Comparison of ENCODE assay signal across 22 cellular contexts in genomic region chr3:119825820-119826219, GRCh38. TPM values are rescaled to one million over a fixed set of nuclear protein-coding genes. Genes with fewer than 3 reads are reported as not detected.
DNase-seq lines count a peak whose midpoint lies in the region; ATAC-seq, FAIRE-seq and TF ChIP-seq lines count a peak whose summit lies in the region.
"Had no signal": no experiment of that assay in that cellular context is flagged by ENCODE, and none has a peak within 500 bp of the region (broad histone marks: within the 10 kb centered on the region; RNA-seq: fewer than 3 reads in every experiment).

No MANE protein-coding gene starts in this region.

- no peak overlapping the region for H3K4me3 Mint-ChIP-seq in CD4-positive, alpha-beta memory T cell
- no peak overlapping the region for H3K4me3 Mint-ChIP-seq in endothelial cell (ENCODE audit: unreplicated experiment)
- no peak overlapping the region for H3K4me3 Mint-ChIP-seq in natural killer cell
- H3K4me3 Mint-ChIP-seq: CD14-positive monocyte had no signal

- H3K9me3 ChIP-seq in CD4-positive, alpha-beta memory T cell (ENCODE audit: control insufficient read depth in 1 of 2, low read length in 2 of 2): no peaks in the 10 kb centered on the region
- H3K9me3 ChIP-seq: A549, MG63 had no signal

- no peaks in the 10 kb centered on the region for H3K27me3 Mint-ChIP-seq in CD4-positive, alpha-beta memory T cell
- H3K27me3 Mint-ChIP-seq in endothelial cell (ENCODE audit: unreplicated experiment) (no peaks in the 10 kb centered on the region), natural killer cell (ENCODE audit: low read depth in 2 of 2) (no peaks in the 10 kb centered on the region)

- no peak overlapping the region for H3K4me3 ChIP-seq in CD4-positive, alpha-beta memory T cell (ENCODE audit: low read length in 2 of 2)
- H3K4me3 ChIP-seq: A549, GM12878, MG63, PC-9 had no signal

- H3K36me3 Mint-ChIP-seq in CD4-positive, alpha-beta memory T cell: peaks cover 6 to 14% of the 10 kb centered on the region in 2 donors
- H3K36me3 Mint-ChIP-seq in endothelial cell (ENCODE audit: low read depth, unreplicated experiment) (peaks cover 10% of the 10 kb centered on the region), natural killer cell (no peaks in the 10 kb centered on the region)

- CTCF ChIA-PET in CD4-positive, alpha-beta memory T cell (lab: Charles Lee; ENCODE audit: partially characterized antibody): interaction anchor here (1.0 to 2.2 kb wide), 2 partner anchors 10 to 733 kb away, joined by 3 to 6 read pairs; no protein-coding TSS in a partner anchor

- H3K27ac Mint-ChIP-seq in CD4-positive, alpha-beta memory T cell: peak overlapping the region in 5 of 7 donors; percentile 5 to 52 (median 19)
- H3K27ac Mint-ChIP-seq in endothelial cell (ENCODE audit: unreplicated experiment) (peak overlapping the region; percentile 3), natural killer cell (peak overlapping the region; percentile 37 to 40)

- no peak for ATAC-seq in natural killer cell
- no peak for ATAC-seq in HG02571 (IDR thresholded peaks at IDR 0.05; ENCODE audit: unreplicated experiment)
- ATAC-seq: A549, GM12878 had no signal

- intact Hi-C loops in CD4-positive, alpha-beta memory T cell (cut with micrococcal nuclease): no loop called here
- intact Hi-C loops in natural killer cell (cut with micrococcal nuclease): no loop called here

- H3K4me1 ChIP-seq in CD4-positive, alpha-beta memory T cell (ENCODE audit: insufficient read depth, low read length): no peaks in the 10 kb centered on the region
- H3K4me1 ChIP-seq: A549 had no signal

- TF ChIP-seq CTCF in endothelial cell (IDR thresholded peaks at IDR 0.05; ENCODE audit: unreplicated experiment) (no peak), natural killer cell (IDR thresholded peaks at IDR 0.05) (no peak)

- H3K27me3 ChIP-seq in CD4-positive, alpha-beta memory T cell (ENCODE audit: insufficient read depth, low read length): no peaks in the 10 kb centered on the region
- H3K27me3 ChIP-seq: MG63 had no signal

- POLR2A ChIA-PET in CD4-positive, alpha-beta memory T cell (lab: Charles Lee; ENCODE audit: partially characterized antibody): no interaction called here

- peaks cover 0 to 11% (median 8%) of the 10 kb centered on the region in 4 donors for H3K4me1 Mint-ChIP-seq in CD4-positive, alpha-beta memory T cell
- peaks cover 22% of the 10 kb centered on the region for H3K4me1 Mint-ChIP-seq in endothelial cell (ENCODE audit: unreplicated experiment)
- H3K4me1 Mint-ChIP-seq in natural killer cell: peaks cover 12 to 35% of the 10 kb centered on the region in 2 donors

- H3K9me3 Mint-ChIP-seq in CD4-positive, alpha-beta memory T cell: no peaks in the 10 kb centered on the region
- H3K9me3 Mint-ChIP-seq in endothelial cell (ENCODE audit: unreplicated experiment) (no peaks in the 10 kb centered on the region), natural killer cell (no peaks in the 10 kb centered on the region)

- no peak overlapping the region for H3K27ac ChIP-seq in CD4-positive, alpha-beta memory T cell (ENCODE audit: low read depth, low read length)
- H3K27ac ChIP-seq: A549, PC-9 had no signal

- FAIRE-seq in RCC 7860 (lab: Jason Lieb, UNC): no peak
- FAIRE-seq: A549, GM12878, HTR-8/SVneo had no signal

- H3K36me3 ChIP-seq in CD4-positive, alpha-beta memory T cell (ENCODE audit: insufficient read depth, low read length): peaks cover 8% of the 10 kb centered on the region
- H3K36me3 ChIP-seq: MG63 had no signal

- DNase-seq in CD4-positive, alpha-beta memory T cell: no peak
- DNase-seq in HuH-7 (ENCODE audit: low spot score) (peak; percentile 53), endothelial cell (ENCODE audit: low spot score) (no peak), natural killer cell (no peak), RCC 7860 (ENCODE audit: low spot score) (no peak), NCI-H1417 treated with DMSO at 0.1 percent for 48 hours (lab: John Stamatoyannopoulos, UW) (no peak)
- DNase-seq in stimulated activated CD8-positive, alpha-beta memory T cell treated with anti-CD3 and anti-CD28 coated beads, Interleukin-4, amount 100 ng/mL, for 48 hours: no peak
- DNase-seq: DMS79, KG1, MG63, NCI-H1105 treated with DMSO at 0.1 percent for 48 hours, NCI-H187 treated with DMSO at 0.1 percent for 48 hours, NCI-H2171, NCI-H446 treated with DMSO at 0.1 percent for 48 hours, NCI-H748 treated with DMSO at 0.1 percent for 48 hours, PC-9 had no signal

RNA-seq across cellular contexts. Expression of gene NR1I2, which starts 43.9 kb away (rescaled TPM):
- under 1 TPM; 0.39 to 0.49 TPM for total RNA-seq in CD4-positive, alpha-beta memory T cell
- polyA plus RNA-seq in CD4-positive, alpha-beta memory T cell: under 1 TPM; 0.40 to 0.46 TPM
- 0.23 TPM for total RNA-seq in endothelial cell (ENCODE audit: unreplicated experiment)
- under 1 TPM; 0.13 to 0.25 (median 0.16) TPM for total RNA-seq in natural killer cell
- total RNA-seq: G401, PC-9 had no signal
- polyA plus RNA-seq: A549, CD14-positive monocyte had no signal
